In genomic region chr6:111517965-111518364, GRCh38 we compare ENCODE assay signal across 15 cellular contexts. TPM values are rescaled to one million over a fixed set of nuclear protein-coding genes. Genes with fewer than 3 reads are reported as not detected.
DNase-seq lines count a peak whose midpoint lies in the region; ATAC-seq and TF ChIP-seq lines count a peak whose summit lies in the region.
"Had no signal": no experiment of that assay in that cellular context is flagged by ENCODE, and none has a peak within 500 bp of the region (broad histone marks: within the 10 kb centered on the region; RNA-seq: fewer than 3 reads in every experiment).

No MANE protein-coding gene starts in this region.

- no peaks in the 10 kb centered on the region for H3K27me3 Mint-ChIP-seq in H9 (ENCODE audit: low read depth)

- no peak overlapping the region for H3K18ac ChIP-seq in H9 (ENCODE audit: insufficient read length, low read depth, low read length)

- no peak overlapping the region for H2AFZ ChIP-seq in DND-41 (ENCODE audit: low read depth, low read length)
- H2AFZ ChIP-seq in H9 (ENCODE audit: low read length) = no peak overlapping the region

- no peak overlapping the region for H2BK20ac ChIP-seq in H9 (ENCODE audit: low read depth, low read length, poor library complexity, severe bottlenecking)

- WGBS in H9 (ENCODE audit: extremely low coverage, insufficient read length, low lambda C conversion rate) = no CpG with 5 or more reads among the region's 4 CpGs
- WGBS in ovary, 3 donors = 87 to 91% (median 90%) methylated on average over 4 of the region's 4 CpGs

- no peak for TF ChIP-seq EP300 in ovary (IDR thresholded peaks at IDR 0.05)

- H3K79me1 ChIP-seq in H9 (ENCODE audit: insufficient read depth, low read depth, low read length, poor library complexity, severe bottlenecking) = no peaks in the 10 kb centered on the region

- H4K5ac ChIP-seq in H9 (ENCODE audit: insufficient read length, low read depth, low read length) = no peak overlapping the region

- DNase-seq in DND-41 (no peak), H9 (peak; percentile 44), amniotic epithelial cell (ENCODE audit: low read depth) (peak; percentile 30), iPS-NIHi7 (ENCODE audit: extremely low spot score) (peak; percentile 45), ovary (no peak), NCI-H1048 (lab: John Stamatoyannopoulos, UW) (no peak)
- no peak for DNase-seq in effector CD4-positive, alpha-beta T cell
- DNase-seq: AML-193, COR-L47, NCI-H1092 treated with DMSO at 0.1 percent for 48 hours, NCI-H2081 treated with DMSO at 0.1 percent for 48 hours, NCI-H446, OCI-M1, RPMI8226 had no signal

- no peak for TF ChIP-seq POLR2A in ovary (IDR thresholded peaks at IDR 0.05)

- no peak overlapping the region for H3K4me3 Mint-ChIP-seq in H9

- H3K14ac ChIP-seq in H9 (ENCODE audit: insufficient read depth, low read length) = no peak overlapping the region; the same call in 1 of the 2 replicates

- H2BK5ac ChIP-seq in H9 (ENCODE audit: insufficient read length, low read length) = no peak overlapping the region

- H3K4ac ChIP-seq in H9 (ENCODE audit: low read depth, low read length) = no peak overlapping the region

- no peak overlapping the region for H2AK5ac ChIP-seq in H9 (ENCODE audit: insufficient read length, low read length)

- no peak for ATAC-seq in DND-41 (ENCODE audit: insufficient read depth, low read depth)

- no peak overlapping the region for H3K56ac ChIP-seq in H9 (ENCODE audit: insufficient read length, low read depth, low read length)

- peak overlapping the region; percentile 13 to 45 (median 35); a peak in 5 of 7 replicates for H3K27ac Mint-ChIP-seq in H9

- H3K23ac ChIP-seq in H9 (ENCODE audit: insufficient read length, low read depth, low read length) = no peak overlapping the region

- H3K36me3 ChIP-seq in DND-41 (ENCODE audit: insufficient read depth, low read length) (no peaks in the 10 kb centered on the region; the same call in 1 of the 2 replicates), ovary (no peaks in the 10 kb centered on the region)

- H3K36me3 Mint-ChIP-seq in H9 (ENCODE audit: insufficient read depth in 1 of 3, low read depth in 3 of 3) = no peaks in the 10 kb centered on the region; a peak in 3 of 7 replicates

- no peak overlapping the region for H2BK120ac ChIP-seq in H9 (ENCODE audit: low read depth, low read length, poor library complexity, severe bottlenecking)

- H3K9me3 ChIP-seq in DND-41 (ENCODE audit: insufficient read depth, low read length, severe bottlenecking) = no peaks in the 10 kb centered on the region
- H3K9me3 ChIP-seq in H9 (ENCODE audit: control insufficient read depth, low read depth, low read length) = no peaks in the 10 kb centered on the region
- H3K9me3 ChIP-seq in ovary = no peaks in the 10 kb centered on the region

- H3K4me1 Mint-ChIP-seq in H9 = peaks cover 14 to 23% of the 10 kb centered on the region in 2 experiments

- no peak overlapping the region for H2BK12ac ChIP-seq in H9 (ENCODE audit: insufficient read length, low read depth, low read length)

- intact Hi-C loops in ovary (cut with DNase I) = loop anchor here in 1 of 4 donors (2.0 kb wide), 1 partner anchor 47 kb away; no protein-coding TSS in a partner anchor

- no peak overlapping the region for H3K9ac ChIP-seq in DND-41 (ENCODE audit: low read depth, low read length)
- H3K9ac ChIP-seq in H9 (ENCODE audit: extremely low read depth, insufficient read length, low read length) = no peak overlapping the region
- H3K9ac ChIP-seq: KMS-11 had no signal

- TF ChIP-seq CTCF in DND-41 (IDR thresholded peaks at IDR 0.05; ENCODE audit: borderline replicate concordance, extremely low read depth, low read length, poor library complexity, severe bottlenecking) (no peak), H9 (conservative IDR thresholded peaks at IDR 0.05) (no peak), ovary (IDR thresholded peaks at IDR 0.05) (no peak)

- H3K27me3 ChIP-seq in DND-41 (ENCODE audit: insufficient read depth, low read length, poor library complexity) (no peaks in the 10 kb centered on the region), H9 (ENCODE audit: insufficient read depth, low read length) (no peaks in the 10 kb centered on the region), ovary (no peaks in the 10 kb centered on the region)

- peaks cover 32% of the 10 kb centered on the region for H3K4me1 ChIP-seq in DND-41 (ENCODE audit: insufficient read depth, low read length)
- no peaks in the 10 kb centered on the region for H3K4me1 ChIP-seq in H9 (ENCODE audit: insufficient read depth, low read length)
- H3K4me1 ChIP-seq in ovary (ENCODE audit: insufficient read depth) = no peaks in the 10 kb centered on the region

- H3K27ac ChIP-seq in DND-41 (ENCODE audit: low read length) (peak overlapping the region; percentile 50; the same call in 1 of the 2 replicates), H9 (ENCODE audit: insufficient read length, low read depth, low read length) (no peak overlapping the region), ovary (no peak overlapping the region)
- H3K27ac ChIP-seq: KMS-11 had no signal

- H4K8ac ChIP-seq in H9 (replicated peaks; ENCODE audit: insufficient read length, low read depth, low read length) = no peak overlapping the region

- H3K23me2 ChIP-seq in H9 (ENCODE audit: insufficient read length, low read depth, low read length, poor library complexity, severe bottlenecking) = no peaks in the 10 kb centered on the region

- H3K4me2 ChIP-seq in DND-41 (ENCODE audit: insufficient read depth, low read length) (no peak overlapping the region), H9 (ENCODE audit: insufficient read depth, insufficient read length, low read length) (no peak overlapping the region)
- H3K4me2 ChIP-seq: KMS-11 had no signal

- H3K9me3 Mint-ChIP-seq in H9 = peaks cover 0 to 3% of the 10 kb centered on the region in 2 experiments; a peak in 2 of 5 replicates

- peaks cover 88% of the 10 kb centered on the region for H3K79me2 ChIP-seq in DND-41 (ENCODE audit: insufficient read depth, low read length)
- no peaks in the 10 kb centered on the region for H3K79me2 ChIP-seq in H9 (ENCODE audit: insufficient read depth, low read length)

- no peak overlapping the region for H2BK15ac ChIP-seq in H9 (ENCODE audit: low read depth, low read length)

- no peak overlapping the region for H4K91ac ChIP-seq in H9 (ENCODE audit: insufficient read length, low read depth, low read length)

- H3T11ph ChIP-seq in H9 (ENCODE audit: low read length) = no peak overlapping the region

- H4K20me1 ChIP-seq in DND-41 (ENCODE audit: insufficient read depth, low read length) = no peaks in the 10 kb centered on the region
- H4K20me1 ChIP-seq in H9 (ENCODE audit: control insufficient read depth, insufficient read depth, insufficient read length) = no peaks in the 10 kb centered on the region

- H3K4me3 ChIP-seq in DND-41 (ENCODE audit: low read depth in 1 of 2, low read length in 2 of 2) (no peak overlapping the region), ovary (no peak overlapping the region)

RNA-seq across cellular contexts. Expression of gene REV3L, which starts 34.9 kb away (rescaled TPM):
- total RNA-seq in H9 (2021) = 5.3 and 8.8 TPM in 2 replicates
- total RNA-seq in ovary = 10 to 100 TPM; 23.9 to 55.2 (median 35.2) TPM
- polyA plus RNA-seq in ovary = 10 to 100 TPM in 1 of 2 donors, 1 to 10 TPM in 1; 8.5 to 13.0 TPM

Comparison
In these comparisons a context has a peak if more than half of its experiments do, and no peak if none do; other contexts are left out.
1. DNase-seq: peak in H9 (single experiment), amniotic epithelial cell (single experiment) and iPS-NIHi7 (single experiment); none in DND-41 (single experiment), ovary (0 of 5), effector CD4-positive, alpha-beta T cell (single experiment) and NCI-H1048 (single experiment).